8 cellular contexts compared by ENCODE assay signal in the genomic region with DNA sequence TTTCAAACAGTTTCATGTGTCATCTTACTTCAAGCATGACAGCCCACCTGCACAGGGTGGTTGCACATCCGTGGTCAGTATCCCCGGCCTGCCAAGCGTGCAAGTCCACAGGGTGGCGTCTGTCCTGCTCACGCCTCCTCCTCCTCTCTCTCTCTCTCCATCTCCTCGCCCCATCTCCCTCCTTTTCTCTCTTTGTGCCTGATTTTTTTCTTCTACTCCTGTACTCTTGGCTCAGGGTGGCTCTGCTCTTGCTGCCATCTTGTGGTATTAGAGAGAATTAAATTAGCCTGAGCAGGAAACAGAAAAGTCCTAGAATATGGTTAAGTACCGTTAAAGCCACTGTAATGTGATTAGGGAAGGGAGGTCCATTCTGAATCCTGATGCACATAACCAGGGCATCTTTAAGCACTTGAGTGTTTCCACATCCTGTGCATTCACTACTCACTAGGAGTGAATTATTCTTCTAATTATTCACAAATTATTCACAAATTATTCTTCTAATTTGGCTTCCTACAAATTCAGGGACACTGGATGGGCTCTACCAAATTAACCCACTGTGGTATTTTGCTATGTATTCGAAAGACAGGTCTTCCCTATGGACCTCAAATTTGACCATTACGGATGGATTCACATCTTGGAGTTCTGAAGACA. TPM values are rescaled to one million over a fixed set of nuclear protein-coding genes. Genes with fewer than 3 reads are reported as not detected.
DNase-seq lines count a peak whose midpoint lies in the region; ATAC-seq and TF ChIP-seq lines count a peak whose summit lies in the region.

No MANE protein-coding gene starts in this region.

- WGBS in upper lobe of left lung, 2 donors: 9 to 13% methylated on average over 9 of the region's 9 CpGs

- H3K27me3 ChIP-seq in CD8-positive, alpha-beta T cell (ENCODE audit: insufficient read depth, low read length): no peaks in the 10 kb centered on the region
- no peaks in the 10 kb centered on the region for H3K27me3 ChIP-seq in HL-60 (ENCODE audit: insufficient read depth, poor library complexity, severe bottlenecking)
- H3K27me3 ChIP-seq in upper lobe of left lung: no peaks in the 10 kb centered on the region

- no peaks in the 10 kb centered on the region for H3K4me1 ChIP-seq in CD8-positive, alpha-beta T cell (ENCODE audit: insufficient read depth, low read length)
- peaks cover 0 to 5% (median 0%) of the 10 kb centered on the region in 4 donors for H3K4me1 ChIP-seq in upper lobe of left lung

- H3K36me3 Mint-ChIP-seq in CD8-positive, alpha-beta T cell: no peaks in the 10 kb centered on the region

- CTCF ChIA-PET in CD8-positive, alpha-beta T cell (lab: Charles Lee): interaction anchor here (0.8 to 2.5 kb wide), 9 partner anchors 38 to 133 kb away, joined by 3 to 23 read pairs (median 4); no protein-coding TSS in a partner anchor

- intact Hi-C loops in CD8-positive, alpha-beta T cell (cut with DNase I, micrococcal nuclease): loop anchor here (1.0 to 2.0 kb wide), 2 partner anchors 38 to 131 kb away; no protein-coding TSS in a partner anchor
- intact Hi-C loops in left colon (cut with DNase I, micrococcal nuclease): loop anchor here in 1 of 2 donors (10.0 kb wide), 1 partner anchor 136 kb away; no protein-coding TSS in a partner anchor

- no peak overlapping the region for H3K4me3 Mint-ChIP-seq in CD8-positive, alpha-beta T cell

- peaks cover 10% of the 10 kb centered on the region for H3K27me3 Mint-ChIP-seq in CD8-positive, alpha-beta T cell (ENCODE audit: low read depth)

- POLR2A ChIA-PET in CD8-positive, alpha-beta T cell (lab: Charles Lee): no interaction called here

- ATAC-seq in CD8-positive, alpha-beta T cell: no peak
- ATAC-seq in left colon: peak; percentile 42
- ATAC-seq in upper lobe of left lung (ENCODE audit: low FRiP score in 2 of 2): peak; percentile 60 to 82
- no peak for ATAC-seq in HG03159 (IDR thresholded peaks at IDR 0.05; ENCODE audit: unreplicated experiment)

- TF ChIP-seq CTCF in CD8-positive, alpha-beta T cell (IDR thresholded peaks at IDR 0.05): peak; percentile 44
- peak; percentile 32 for TF ChIP-seq CTCF in HL-60 (IDR thresholded peaks at IDR 0.05; ENCODE audit: insufficient read depth, low read length)
- peak; percentile 65 to 82 (median 72) for TF ChIP-seq CTCF in upper lobe of left lung (IDR thresholded peaks at IDR 0.05)

- no peak overlapping the region for H3K27ac Mint-ChIP-seq in CD8-positive, alpha-beta T cell

- H3K4me3 ChIP-seq in CD8-positive, alpha-beta T cell (ENCODE audit: low read depth, low read length): no peak overlapping the region
- H3K4me3 ChIP-seq in HL-60 (replicated peaks; ENCODE audit: insufficient read depth, low read length): no peak overlapping the region
- H3K4me3 ChIP-seq in upper lobe of left lung: no peak overlapping the region

- no peaks in the 10 kb centered on the region for H3K36me3 ChIP-seq in CD8-positive, alpha-beta T cell (ENCODE audit: insufficient read depth, low read length)
- no peaks in the 10 kb centered on the region for H3K36me3 ChIP-seq in upper lobe of left lung

- H3K4me1 Mint-ChIP-seq in CD8-positive, alpha-beta T cell (ENCODE audit: low read depth): peaks cover 3% of the 10 kb centered on the region

- H3K9me3 ChIP-seq in CD8-positive, alpha-beta T cell (ENCODE audit: low read length): no peaks in the 10 kb centered on the region
- H3K9me3 ChIP-seq in upper lobe of left lung: no peaks in the 10 kb centered on the region

- TF ChIP-seq EP300 in upper lobe of left lung (IDR thresholded peaks at IDR 0.05): no peak

- TF ChIP-seq POLR2A in upper lobe of left lung (IDR thresholded peaks at IDR 0.05): no peak

- no peak overlapping the region for H3K27ac ChIP-seq in CD8-positive, alpha-beta T cell (ENCODE audit: low read depth, low read length)
- H3K27ac ChIP-seq in HL-60 (replicated peaks) (no peak overlapping the region), upper lobe of left lung (no peak overlapping the region)

- no peak for DNase-seq in CD8-positive, alpha-beta T cell
- DNase-seq in HL-60 (ENCODE audit: low read depth in 1 of 2, low spot score in 1 of 2) (no peak), NCI-H82 treated with DMSO at 0.1 percent for 48 hours (lab: John Stamatoyannopoulos, UW; ENCODE audit: unreplicated experiment) (peak; percentile 86), cerebellar nuclear complex (lab: John Stamatoyannopoulos, UW) (peak; percentile 20 to 79), left colon (no peak), upper lobe of left lung (peak in 1 of 2 donors; percentile 21), GF-D8 (lab: John Stamatoyannopoulos, UW) (no peak)

- no peaks in the 10 kb centered on the region for H3K9me3 Mint-ChIP-seq in CD8-positive, alpha-beta T cell

RNA-seq across cellular contexts. Expression of a gene that starts 25.5 kb away (rescaled TPM):
- 1 to 10 TPM; 4.6 to 4.7 TPM for total RNA-seq in CD8-positive, alpha-beta T cell
- total RNA-seq in left colon: 1 to 10 TPM; 1.2 to 2.3 TPM
- 1 to 10 TPM in 5 of 6 donors, under 1 TPM in 1; under 0.01 to 7.0 (median 3.6) TPM for total RNA-seq in upper lobe of left lung

RNA-seq across cellular contexts. Expression of a gene that starts 52.7 kb away (rescaled TPM):
- 10 to 100 TPM in 1 of 2 experiments, 1 to 10 TPM in 1; 9.2 to 10.7 TPM for total RNA-seq in CD8-positive, alpha-beta T cell
- total RNA-seq in left colon (1 to 10 TPM; 3.2 to 6.7 TPM), upper lobe of left lung (10 to 100 TPM; 17.2 to 59.7 (median 20.1) TPM)

Comparison
In these comparisons a context has a peak if more than half of its experiments do, and no peak if none do; other contexts are left out.
1. ATAC-seq: peak in left colon (single experiment) and upper lobe of left lung (2 of 2); none in CD8-positive, alpha-beta T cell (single experiment) and HG03159 (single experiment).
2. DNase-seq: peak in NCI-H82 treated with DMSO at 0.1 percent for 48 hours (single experiment) and cerebellar nuclear complex (2 of 2); none in CD8-positive, alpha-beta T cell (0 of 7), HL-60 (0 of 2), left colon (0 of 2) and GF-D8 (single experiment).
3. Peak in every context shown above with its lines, with median percentiles within 50 percentile points of each other: CTCF ChIP-seq.